In the genomic region with DNA sequence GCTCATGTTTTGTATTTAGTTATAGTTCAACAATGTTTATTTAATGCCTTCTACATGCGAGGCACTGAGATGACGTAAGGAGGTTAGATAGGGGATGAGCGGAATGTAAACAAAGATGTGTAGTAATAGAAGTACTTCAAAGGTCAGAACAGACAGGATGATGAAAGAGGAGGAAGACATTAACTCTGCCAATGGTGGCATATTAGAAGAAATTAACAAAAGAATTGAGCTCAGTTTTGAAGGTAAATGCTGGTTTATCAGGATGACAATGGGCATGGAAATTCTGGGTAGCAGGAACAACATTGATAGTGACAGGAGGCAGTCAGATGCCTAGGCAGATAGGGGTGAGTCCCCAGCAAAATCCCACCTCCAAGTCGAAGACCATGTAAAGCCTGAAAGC, we compare ENCODE assay signal across 15 cellular contexts.
A peak's percentile ranks its signal among the peaks of the same experiment; 100 is the strongest.
DNase-seq lines count a peak whose midpoint lies in the region; ATAC-seq and TF ChIP-seq lines count a peak whose summit lies in the region.
"Had no signal": no experiment of that assay in that cellular context is flagged by ENCODE, and none has a peak within 500 bp of the region (broad histone marks: within the 10 kb centered on the region; RNA-seq: fewer than 3 reads in every experiment).

No MANE protein-coding gene starts in this region.

- in situ Hi-C loops in brain microvascular endothelial cell (cut with HindIII; ENCODE audit: low pct_ligation_motif_present, low sequenced_read_pairs): no loop called here

- H3K4me3 ChIP-seq in brain microvascular endothelial cell (ENCODE audit: low read depth, low read length): no peak overlapping the region

- no peak for ATAC-seq in GM21576 (IDR thresholded peaks at IDR 0.05; ENCODE audit: unreplicated experiment)
- ATAC-seq: right cardiac atrium had no signal

- H3K27me3 ChIP-seq in brain microvascular endothelial cell (replicated peaks): no peaks in the 10 kb centered on the region

- H3K36me3 ChIP-seq in brain microvascular endothelial cell (replicated peaks): no peaks in the 10 kb centered on the region

- H3K27ac ChIP-seq in brain microvascular endothelial cell: peak overlapping the region; percentile 71
- H3K27ac ChIP-seq: epithelial cell of prostate had no signal

- DNase-seq in EL (peak; percentile 93), NCI-H2029 treated with DMSO at 0.1 percent for 48 hours (lab: John Stamatoyannopoulos, UW) (peak; percentile 70), brain microvascular endothelial cell (peak; percentile 81), lung microvascular endothelial cell (ENCODE audit: low read depth in 2 of 2) (peak; percentile 46 to 71), NCI-H1694 treated with DMSO at 0.1 percent for 48 hours (lab: John Stamatoyannopoulos, UW) (no peak), NCI-H774 (lab: John Stamatoyannopoulos, UW) (no peak), NCI-H146 treated with DMSO at 0.1 percent for 48 hours (lab: John Stamatoyannopoulos, UW; ENCODE audit: unreplicated experiment) (no peak)
- DNase-seq: activated CD4-positive, alpha-beta T cell treated with anti-CD3 and anti-CD28 coated beads for 4 hours; islet precursor cell; NCI-H524 treated with DMSO at 0.1 percent for 48 hours; right cardiac atrium; SK-N-SH; substantia nigra had no signal

- no peak for TF ChIP-seq CTCF in brain microvascular endothelial cell (IDR thresholded peaks at IDR 0.05; ENCODE audit: low read depth, low read length, missing control alignments)

Comparison
In these comparisons a context has a peak if more than half of its experiments do, and no peak if none do; other contexts are left out.
1. DNase-seq: peak in EL (single experiment), NCI-H2029 treated with DMSO at 0.1 percent for 48 hours (single experiment), brain microvascular endothelial cell (single experiment) and lung microvascular endothelial cell (2 of 2); none in NCI-H1694 treated with DMSO at 0.1 percent for 48 hours (single experiment), NCI-H774 (single experiment) and NCI-H146 treated with DMSO at 0.1 percent for 48 hours (single experiment).